In the genomic region with DNA sequence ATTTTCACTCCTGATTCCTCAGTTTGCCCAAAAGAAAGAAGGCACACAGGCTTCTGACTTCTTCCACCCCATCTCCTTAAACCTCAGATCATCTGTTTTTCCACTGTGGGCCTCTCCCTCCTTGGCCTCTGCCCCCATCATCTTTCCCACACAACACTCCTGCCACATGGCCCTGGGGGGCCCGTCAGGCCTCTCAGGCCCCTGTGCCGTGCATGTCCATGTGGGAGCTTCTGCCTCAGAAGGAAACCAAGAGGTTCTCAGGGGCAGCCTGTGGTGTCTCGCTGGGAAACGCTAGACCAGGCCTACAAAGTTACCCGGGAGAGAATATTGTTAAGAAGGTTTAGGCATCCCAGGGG, we compare ENCODE assay signal across 10 cellular contexts. TPM values are rescaled to one million over a fixed set of nuclear protein-coding genes. Genes with fewer than 3 reads are reported as not detected.
DNase-seq lines count a peak whose midpoint lies in the region; ATAC-seq, FAIRE-seq and TF ChIP-seq lines count a peak whose summit lies in the region.
"Had no signal": no experiment of that assay in that cellular context is flagged by ENCODE, and none has a peak within 500 bp of the region (broad histone marks: within the 10 kb centered on the region; RNA-seq: fewer than 3 reads in every experiment).

No MANE protein-coding gene starts in this region.

- H3K9me3 ChIP-seq in MM.1S (replicated peaks; ENCODE audit: insufficient read depth, low read length) = no peaks in the 10 kb centered on the region
- no peaks in the 10 kb centered on the region for H3K9me3 ChIP-seq in kidney (ENCODE audit: control insufficient read depth in 1 of 2, low read length in 2 of 2)

- H2AFZ ChIP-seq in MM.1S (ENCODE audit: low read length) = no peak overlapping the region

- H3K4me1 ChIP-seq in MM.1S (ENCODE audit: low read length) (peaks cover 9% of the 10 kb centered on the region), kidney (ENCODE audit: control insufficient read depth in 1 of 2, insufficient read depth in 1 of 2, low read depth in 1 of 2, low read length in 2 of 2) (peaks cover 0 to 2% of the 10 kb centered on the region in 2 donors)

- no peaks in the 10 kb centered on the region for H3F3A ChIP-seq in MM.1S (ENCODE audit: insufficient read depth, low read length)

- H4K20me1 ChIP-seq in MM.1S (ENCODE audit: insufficient read depth, low read length) = no peaks in the 10 kb centered on the region

- H3K36me3 Mint-ChIP-seq in nephron (ENCODE audit: low read depth) = no peaks in the 10 kb centered on the region

- H3K27ac ChIP-seq in MM.1S (ENCODE audit: low read length) = peak overlapping the region; percentile 32; the same call in 1 of the 2 replicates
- no peak overlapping the region for H3K27ac ChIP-seq in kidney (ENCODE audit: low read depth in 2 of 2, low read length in 2 of 2)
- peak overlapping the region in 25 of 59 donors; percentile 5 to 79 (median 38) for H3K27ac ChIP-seq in dorsolateral prefrontal cortex

- peaks cover 17% of the 10 kb centered on the region for H3K4me1 Mint-ChIP-seq in nephron

- ATAC-seq in GM18868 (IDR thresholded peaks at IDR 0.05; ENCODE audit: unreplicated experiment) (peak; percentile 37), GM21825 (IDR thresholded peaks at IDR 0.05; ENCODE audit: unreplicated experiment) (peak; percentile 31), HG02571 (IDR thresholded peaks at IDR 0.05; ENCODE audit: unreplicated experiment) (no peak)

- no peak overlapping the region for H3K4me3 Mint-ChIP-seq in nephron

- FAIRE-seq in kidney (lab: Jason Lieb, UNC) = no peak
- FAIRE-seq: keratinocyte had no signal

- no peak overlapping the region for H3K4me3 ChIP-seq in MM.1S (ENCODE audit: low read length)
- no peak overlapping the region for H3K4me3 ChIP-seq in kidney (ENCODE audit: low read length in 2 of 2)
- no peak overlapping the region for H3K4me3 ChIP-seq in dorsolateral prefrontal cortex

- H3K79me2 ChIP-seq in MM.1S (ENCODE audit: low read length) = no peaks in the 10 kb centered on the region

- TF ChIP-seq CTCF in MM.1S (IDR thresholded peaks at IDR 0.05; ENCODE audit: low read length) (no peak), nephron (IDR thresholded peaks at IDR 0.05; ENCODE audit: unreplicated experiment in 3 of 3) (no peak), kidney (IDR thresholded peaks at IDR 0.05; ENCODE audit: borderline replicate concordance, extremely low read depth, insufficient read depth) (no peak), dorsolateral prefrontal cortex (IDR thresholded peaks at IDR 0.05 in 54 of 56, conservative IDR thresholded peaks at IDR 0.05 in 2 of 56; ENCODE audit: low read depth in 1 of 56, partially characterized antibody in 56 of 56) (no peak)

- intact Hi-C loops in kidney (cut with DNase I) = no loop called here
- intact Hi-C loops in dorsolateral prefrontal cortex (cut with DNase I) = no loop called here

- DNase-seq in MM.1S = no peak
- no peak for DNase-seq in kidney
- DNase-seq in stimulated activated naive CD4-positive, alpha-beta T cell treated with Interleukin-2 at 50 U/mL for 16 hours (lab: John Stamatoyannopoulos, UW) = no peak
- DNase-seq in dorsolateral prefrontal cortex = no peak

- no peaks in the 10 kb centered on the region for H3K9me3 Mint-ChIP-seq in nephron

- H3K27me3 Mint-ChIP-seq in nephron (ENCODE audit: low read depth) = no peaks in the 10 kb centered on the region

- H3K4me2 ChIP-seq in MM.1S (ENCODE audit: low read depth, low read length) = peak overlapping the region; percentile 65; the same call in 1 of the 2 replicates

- H3K36me3 ChIP-seq in MM.1S (replicated peaks; ENCODE audit: insufficient read depth, low read length) (no peaks in the 10 kb centered on the region), kidney (ENCODE audit: control insufficient read depth in 1 of 2, insufficient read depth in 2 of 2, low read length in 2 of 2) (no peaks in the 10 kb centered on the region)

- H3K27me3 ChIP-seq in MM.1S (replicated peaks; ENCODE audit: insufficient read depth, low read length) (no peaks in the 10 kb centered on the region), dorsolateral prefrontal cortex (no peaks in the 10 kb centered on the region)

- no peaks in the 10 kb centered on the region for H3K9me2 ChIP-seq in MM.1S (replicated peaks; ENCODE audit: insufficient read depth, low read length)

- H3K9ac ChIP-seq in MM.1S (ENCODE audit: low read length) (no peak overlapping the region), kidney (ENCODE audit: low read length in 2 of 2) (no peak overlapping the region)

- H3K27ac Mint-ChIP-seq in nephron = peak overlapping the region; percentile 57 to 77 (median 66)

RNA-seq across cellular contexts. Expression of a gene that starts 8.0 kb away (rescaled TPM):
- total RNA-seq in kidney (0.72 TPM), dorsolateral prefrontal cortex (1 to 10 TPM in 10 of 120 experiments, under 1 TPM in 110; 0.22 to 1.4 (median 0.63) TPM)
- polyA plus RNA-seq in kidney (ENCODE audit: insufficient read depth, low read depth, low replicate concordance) = 0.24 TPM
- total RNA-seq: PC-3 had no signal
- polyA plus RNA-seq: keratinocyte had no signal

RNA-seq across cellular contexts. Expression of a gene that starts 14.7 kb away (rescaled TPM):
- 45.2 TPM for total RNA-seq in kidney
- polyA plus RNA-seq in kidney (ENCODE audit: insufficient read depth, low read depth, low replicate concordance) = 11.2 TPM
- total RNA-seq in dorsolateral prefrontal cortex = 10 to 100 TPM in 116 of 120 experiments, 1 to 10 TPM in 4; 7.8 to 36.4 (median 17.7) TPM

RNA-seq across cellular contexts. Expression of a gene that starts 26.6 kb away (rescaled TPM):
- total RNA-seq in kidney (32.4 TPM), dorsolateral prefrontal cortex (10 to 100 TPM; 29.3 to 87.4 (median 51.0) TPM)
- 30.3 TPM for polyA plus RNA-seq in kidney (ENCODE audit: insufficient read depth, low read depth, low replicate concordance)

RNA-seq across cellular contexts. Expression of a gene that starts 27.0 kb away (rescaled TPM):
- total RNA-seq in kidney (119 TPM), dorsolateral prefrontal cortex (100 to 1,000 TPM in 2 of 120 experiments, 10 to 100 TPM in 118; 36.8 to 106 (median 72.0) TPM)
- 109 TPM for polyA plus RNA-seq in kidney (ENCODE audit: insufficient read depth, low read depth, low replicate concordance)

RNA-seq across cellular contexts. Expression of a gene that starts 33.2 kb away (rescaled TPM):
- total RNA-seq in kidney (35.7 TPM), dorsolateral prefrontal cortex (10 to 100 TPM; 40.7 to 70.2 (median 53.0) TPM)
- 33.3 TPM for polyA plus RNA-seq in kidney (ENCODE audit: insufficient read depth, low read depth, low replicate concordance)
